1 cellular context compared by ENCODE assay signal in the genomic region with DNA sequence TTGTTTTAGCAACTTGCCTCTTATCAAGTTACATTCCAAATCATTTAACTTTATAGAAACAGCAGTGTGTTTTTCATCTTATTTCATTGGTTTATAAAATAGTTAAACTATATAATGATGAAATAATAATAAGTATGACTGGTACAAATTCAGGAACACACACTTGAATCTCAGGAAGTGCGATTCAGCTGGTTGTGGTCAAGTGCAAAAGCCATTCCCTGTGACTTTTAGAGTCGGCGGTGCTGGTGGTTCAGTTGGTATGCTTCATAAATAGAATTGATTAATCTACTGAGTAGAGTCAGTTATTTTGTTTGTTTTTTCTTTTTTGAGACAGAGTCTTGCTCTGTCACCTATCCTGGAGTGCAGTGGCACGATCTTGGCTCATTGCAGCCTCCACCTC.
TF ChIP-seq lines count a peak whose summit lies in the region.

No MANE protein-coding gene starts in this region.

TF ChIP-seq in endothelial cell of umbilical vein, 7 proteins besides CTCF, POLR2A, EP300 and RAD21 (continued from another document):
- no peak for TF ChIP-seq JUN (IDR thresholded peaks at IDR 0.05; ENCODE audit: borderline replicate concordance, insufficient read depth, insufficient read length, low read depth)
